ENCODE assay signal across 8 cellular contexts in the genomic region with DNA sequence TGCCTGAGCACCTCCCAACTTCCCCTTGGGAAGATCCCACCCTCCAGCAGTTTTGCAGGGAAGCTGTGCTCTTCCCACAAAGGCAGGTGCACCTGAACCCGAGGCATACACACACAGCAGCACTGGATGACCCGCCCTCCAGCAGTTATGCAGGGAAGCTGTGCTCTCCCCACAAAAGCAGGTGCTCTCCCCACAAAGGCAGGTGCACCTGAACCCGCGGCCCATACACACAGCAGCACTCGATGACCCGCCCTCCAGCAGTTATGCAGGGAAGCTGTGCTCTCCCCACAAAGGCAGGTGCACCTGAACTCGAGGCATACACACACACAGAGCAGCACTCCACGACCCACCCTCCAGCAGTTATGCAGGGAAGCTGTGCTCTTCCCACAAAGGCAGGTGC.
A peak's percentile ranks its signal among the peaks of the same experiment; 100 is the strongest.
DNase-seq lines count a peak whose midpoint lies in the region; ATAC-seq and TF ChIP-seq lines count a peak whose summit lies in the region.
"Not testable (repeated sequence)": the region's sequence is repeated elsewhere in the genome, so short reads cannot be mapped to it uniquely, and the experiment has no call there.

No MANE protein-coding gene starts in this region.

- H3F3A ChIP-seq in GM23338 (replicated peaks; ENCODE audit: low read depth), result not testable (repeated sequence)

- H3K79me2 ChIP-seq in GM23338 (replicated peaks; ENCODE audit: insufficient read depth), result not testable (repeated sequence)

- not testable (repeated sequence) for H3K36me3 Mint-ChIP-seq in GM23338 (ENCODE audit: low read depth); progenitor cell of endocrine pancreas (ENCODE audit: insufficient read depth)

- peaks cover 42% of the 10 kb centered on the region for H3K4me1 Mint-ChIP-seq in GM23338
- H3K4me1 Mint-ChIP-seq in progenitor cell of endocrine pancreas (ENCODE audit: low read depth), result not testable (repeated sequence)

- H3K9me2 ChIP-seq in GM23338 (ENCODE audit: insufficient read depth), result not testable (repeated sequence)

- not testable (repeated sequence) for H2AFZ ChIP-seq in GM23338

- H4K20me1 ChIP-seq in GM23338 (replicated peaks; ENCODE audit: insufficient read depth), result not testable (repeated sequence)

- DNase-seq in COLO668 (lab: John Stamatoyannopoulos, UW; ENCODE audit: unreplicated experiment) (peak; percentile 96), GM23338 (ENCODE audit: low spot score) (peak; percentile 11), NCI-H1417 (lab: John Stamatoyannopoulos, UW) (peak; percentile 73 to 92 (median 91)), NCI-H2029 treated with DMSO at 0.1 percent for 48 hours (lab: John Stamatoyannopoulos, UW) (peak; percentile 66), NCI-H2196 (lab: John Stamatoyannopoulos, UW; ENCODE audit: unreplicated experiment) (peak; percentile 72), NCI-H69 (lab: John Stamatoyannopoulos, UW) (peak; percentile 61), SHP77 (lab: John Stamatoyannopoulos, UW) (peak; percentile 64 to 67)
- not testable (repeated sequence) for DNase-seq in progenitor cell of endocrine pancreas (ENCODE audit: low spot score, unreplicated experiment)

- not testable (repeated sequence) for H3K4me3 ChIP-seq in GM23338

- H3K4me3 Mint-ChIP-seq in GM23338; progenitor cell of endocrine pancreas (ENCODE audit: low read depth): not testable (repeated sequence)

- ATAC-seq in GM23338, result not testable (repeated sequence)

- not testable (repeated sequence) for H3K27ac ChIP-seq in GM23338 (ENCODE audit: low read depth)

- not testable (repeated sequence) for TF ChIP-seq CTCF in GM23338 (conservative IDR thresholded peaks at IDR 0.05; ENCODE audit: low read depth in 2 of 2); progenitor cell of endocrine pancreas (IDR thresholded peaks at IDR 0.05; ENCODE audit: unreplicated experiment)

- peaks cover 13% of the 10 kb centered on the region for H3K4me1 ChIP-seq in GM23338 (ENCODE audit: insufficient read depth)

- H3K27me3 Mint-ChIP-seq in GM23338 (ENCODE audit: insufficient read depth, low read depth, poor library complexity); progenitor cell of endocrine pancreas: not testable (repeated sequence)

- H3K27me3 ChIP-seq in GM23338 (ENCODE audit: insufficient read depth), result not testable (repeated sequence)

- H3K27ac Mint-ChIP-seq in GM23338, result not testable (repeated sequence)
- H3K27ac Mint-ChIP-seq in progenitor cell of endocrine pancreas, result peak overlapping the region; percentile 26

- not testable (repeated sequence) for H3K4me2 ChIP-seq in GM23338

- not testable (repeated sequence) for H3K9me3 Mint-ChIP-seq in GM23338; progenitor cell of endocrine pancreas (ENCODE audit: low read depth)

- H3K36me3 ChIP-seq in GM23338 (ENCODE audit: insufficient read depth), result not testable (repeated sequence)
